Comparison of ENCODE assay signal across 8 cellular contexts in genomic region chr12:28189774-28190320, GRCh38. TPM values are rescaled to one million over a fixed set of nuclear protein-coding genes. Genes with fewer than 3 reads are reported as not detected.
DNase-seq lines count a peak whose midpoint lies in the region; ATAC-seq and TF ChIP-seq lines count a peak whose summit lies in the region.

No MANE protein-coding gene starts in this region.

- TF ChIP-seq CTCF in epithelial cell of esophagus (IDR thresholded peaks at IDR 0.05; ENCODE audit: insufficient read depth, low read depth, low read length, missing control alignments), result no peak
- no peak for TF ChIP-seq CTCF in GM10266 (IDR thresholded peaks at IDR 0.05; ENCODE audit: control insufficient read depth, insufficient read depth, low read depth, missing control alignments)

- peak overlapping the region; percentile 97 for H2AFZ ChIP-seq in neuronal stem cell (ENCODE audit: low read length)

- H2BK12ac ChIP-seq in neuronal stem cell (ENCODE audit: low read length), result no peak overlapping the region

- H4K91ac ChIP-seq in neuronal stem cell (ENCODE audit: low read depth, low read length, poor library complexity), result no peak overlapping the region

- H2BK5ac ChIP-seq in neuronal stem cell (ENCODE audit: low read length), result peak overlapping the region; percentile 94

- no peak overlapping the region for H2BK120ac ChIP-seq in neuronal stem cell (ENCODE audit: low read depth, low read length)

- DNase-seq in SHP77 treated with DMSO at 0.1 percent for 48 hours (lab: John Stamatoyannopoulos, UW) (peak; percentile 8), SHP77 (lab: John Stamatoyannopoulos, UW) (no peak), SJSA1 (ENCODE audit: low read depth in 1 of 2, low spot score in 2 of 2) (no peak), epithelial cell of esophagus (ENCODE audit: low read depth) (no peak), neuronal stem cell (ENCODE audit: low spot score) (peak; percentile 2), GM10266 (ENCODE audit: extremely low spot score) (no peak)

- no peak for ATAC-seq in HG02642 (IDR thresholded peaks at IDR 0.05; ENCODE audit: poor library complexity, unreplicated experiment)
- ATAC-seq in GM19395 (IDR thresholded peaks at IDR 0.05; ENCODE audit: unreplicated experiment), result no peak

- H3K4me3 ChIP-seq in SJSA1, result peak overlapping the region; percentile 86
- peak overlapping the region; percentile 72 for H3K4me3 ChIP-seq in epithelial cell of esophagus (ENCODE audit: low read length)
- H3K4me3 ChIP-seq in neuronal stem cell (ENCODE audit: low read length in 2 of 2), result peak overlapping the region; percentile 67 to 95

- H3K9me3 ChIP-seq in SJSA1 (replicated peaks) (no peaks in the 10 kb centered on the region), neuronal stem cell (replicated peaks in 1 of 2; ENCODE audit: control insufficient read depth in 2 of 2, insufficient read depth in 1 of 2, low read depth in 1 of 2, low read length in 2 of 2) (no peaks in the 10 kb centered on the region)

- H3K27me3 ChIP-seq in SJSA1 (replicated peaks), result no peaks in the 10 kb centered on the region
- H3K27me3 ChIP-seq in neuronal stem cell (ENCODE audit: control insufficient read depth in 3 of 3, insufficient read depth in 3 of 3, low read depth in 1 of 3, low read length in 3 of 3), result no peaks in the 10 kb centered on the region

- H3K36me3 ChIP-seq in SJSA1 (peaks cover 4% of the 10 kb centered on the region), neuronal stem cell (replicated peaks in 1 of 2; ENCODE audit: control insufficient read depth in 2 of 2, insufficient read depth in 2 of 2, low read length in 2 of 2) (no peaks in the 10 kb centered on the region)

- H3K23ac ChIP-seq in neuronal stem cell (ENCODE audit: low read depth, low read length, poor library complexity), result peak overlapping the region; percentile 95

- peaks cover 4% of the 10 kb centered on the region for H3K79me1 ChIP-seq in neuronal stem cell (ENCODE audit: low read depth, low read length)

- peak overlapping the region; percentile 83 for H4K8ac ChIP-seq in neuronal stem cell (ENCODE audit: low read depth, low read length)

- H3K14ac ChIP-seq in neuronal stem cell (ENCODE audit: low read length), result no peak overlapping the region

- H3K27ac ChIP-seq in SJSA1, result peak overlapping the region; percentile 94
- no peak overlapping the region for H3K27ac ChIP-seq in neuronal stem cell (replicated peaks; ENCODE audit: low read length)

- H2AK5ac ChIP-seq in neuronal stem cell (ENCODE audit: low read depth, low read length), result no peak overlapping the region

- peak overlapping the region; percentile 100 for H3K18ac ChIP-seq in neuronal stem cell (ENCODE audit: low read length)

- no peak overlapping the region for H3K4ac ChIP-seq in neuronal stem cell (ENCODE audit: low read length)

- WGBS in neuronal stem cell (ENCODE audit: extremely low coverage in 2 of 2, insufficient read length in 2 of 2, insufficient replicate concordance in 1 of 2), 2 donors, result no CpG with 5 or more reads among the region's 10 CpGs

- peak overlapping the region; percentile 70 for H3K4me2 ChIP-seq in neuronal stem cell (ENCODE audit: insufficient read depth, low read length, poor library complexity, severe bottlenecking)

- no peak overlapping the region for H2BK15ac ChIP-seq in neuronal stem cell (ENCODE audit: low read length)

- no peak overlapping the region for H3K9ac ChIP-seq in neuronal stem cell (ENCODE audit: low read depth, low read length, poor library complexity)

- H3K4me1 ChIP-seq in SJSA1 (replicated peaks) (peaks cover 16% of the 10 kb centered on the region), neuronal stem cell (ENCODE audit: control insufficient read depth in 2 of 2, insufficient read depth in 1 of 2, low read depth in 1 of 2, low read length in 2 of 2) (peaks cover 0 to 5% of the 10 kb centered on the region in 2 donors)

RNA-seq across cellular contexts. Expression of gene CCDC91, which starts 0.4 kb away (rescaled TPM):
- 9.2 and 35.6 TPM in 2 replicates for total RNA-seq in SJSA1 (2014; rRNA removed; shearing (Covaris generic))
- 30.9 TPM for polyA plus RNA-seq in neuronal stem cell (2013, experiment 1 of 2)
- polyA plus RNA-seq in neuronal stem cell (2013, experiment 2 of 2), result 35.1 TPM

Comparison
In these comparisons a context has a peak if more than half of its experiments do, and no peak if none do; other contexts are left out.
1. DNase-seq: peak in SHP77 treated with DMSO at 0.1 percent for 48 hours (single experiment) and neuronal stem cell (single experiment); none in SHP77 (0 of 2), SJSA1 (0 of 2), epithelial cell of esophagus (single experiment) and GM10266 (single experiment).
2. Peak in every context shown above with its lines, with median percentiles within 50 percentile points of each other: H3K4me3 ChIP-seq.